In the genomic region with DNA sequence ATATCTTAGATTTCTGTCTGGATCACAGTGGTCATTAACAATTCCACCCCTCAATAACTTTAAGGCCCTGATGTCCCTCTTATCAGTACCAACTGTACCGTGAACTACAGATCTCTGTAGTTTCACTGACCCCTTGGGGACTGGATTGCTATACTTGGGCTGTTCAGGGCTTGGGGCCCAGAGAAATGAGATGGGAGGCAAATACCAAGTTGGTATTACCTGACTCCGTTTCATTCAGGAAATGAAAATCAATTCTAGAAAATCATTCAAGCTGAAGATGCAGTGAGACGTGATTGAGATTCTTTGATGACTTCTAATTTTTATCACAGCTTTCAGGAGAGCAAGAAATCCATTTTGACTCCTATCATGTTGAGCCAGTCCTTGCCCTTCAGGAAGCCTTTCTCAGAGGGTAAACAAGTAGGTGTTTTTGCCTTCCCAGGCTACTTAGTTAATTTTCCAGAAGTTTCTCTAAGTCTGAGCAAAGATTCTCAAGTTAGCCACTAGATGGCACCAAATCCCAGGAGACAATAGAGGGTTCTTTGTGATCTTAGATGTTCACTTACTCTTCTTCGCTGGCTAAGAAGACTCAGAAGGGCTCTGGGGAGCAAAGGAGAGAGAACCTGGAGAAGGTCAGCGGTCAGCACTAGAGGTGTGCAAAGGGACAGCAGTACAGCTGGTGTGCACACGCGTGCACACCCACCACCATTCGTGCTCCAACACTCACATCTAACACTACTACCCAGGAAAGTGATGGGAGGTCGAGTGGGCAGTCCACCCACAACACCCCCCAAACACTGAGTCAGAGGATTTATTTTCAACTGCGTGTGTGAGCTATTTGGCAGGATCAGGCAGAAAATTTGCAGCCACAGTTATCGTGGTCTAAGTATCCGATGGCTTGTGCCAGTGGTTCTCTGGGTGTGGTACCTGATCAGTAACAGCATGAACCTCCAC, we compare ENCODE assay signal across 1 cellular context.
TF ChIP-seq lines count a peak whose summit lies in the region.

No MANE protein-coding gene starts in this region.

TF ChIP-seq in Ishikawa, 13 proteins besides CTCF, POLR2A, EP300 and RAD21 (continued from another document):
- TF ChIP-seq, protein P1, sequence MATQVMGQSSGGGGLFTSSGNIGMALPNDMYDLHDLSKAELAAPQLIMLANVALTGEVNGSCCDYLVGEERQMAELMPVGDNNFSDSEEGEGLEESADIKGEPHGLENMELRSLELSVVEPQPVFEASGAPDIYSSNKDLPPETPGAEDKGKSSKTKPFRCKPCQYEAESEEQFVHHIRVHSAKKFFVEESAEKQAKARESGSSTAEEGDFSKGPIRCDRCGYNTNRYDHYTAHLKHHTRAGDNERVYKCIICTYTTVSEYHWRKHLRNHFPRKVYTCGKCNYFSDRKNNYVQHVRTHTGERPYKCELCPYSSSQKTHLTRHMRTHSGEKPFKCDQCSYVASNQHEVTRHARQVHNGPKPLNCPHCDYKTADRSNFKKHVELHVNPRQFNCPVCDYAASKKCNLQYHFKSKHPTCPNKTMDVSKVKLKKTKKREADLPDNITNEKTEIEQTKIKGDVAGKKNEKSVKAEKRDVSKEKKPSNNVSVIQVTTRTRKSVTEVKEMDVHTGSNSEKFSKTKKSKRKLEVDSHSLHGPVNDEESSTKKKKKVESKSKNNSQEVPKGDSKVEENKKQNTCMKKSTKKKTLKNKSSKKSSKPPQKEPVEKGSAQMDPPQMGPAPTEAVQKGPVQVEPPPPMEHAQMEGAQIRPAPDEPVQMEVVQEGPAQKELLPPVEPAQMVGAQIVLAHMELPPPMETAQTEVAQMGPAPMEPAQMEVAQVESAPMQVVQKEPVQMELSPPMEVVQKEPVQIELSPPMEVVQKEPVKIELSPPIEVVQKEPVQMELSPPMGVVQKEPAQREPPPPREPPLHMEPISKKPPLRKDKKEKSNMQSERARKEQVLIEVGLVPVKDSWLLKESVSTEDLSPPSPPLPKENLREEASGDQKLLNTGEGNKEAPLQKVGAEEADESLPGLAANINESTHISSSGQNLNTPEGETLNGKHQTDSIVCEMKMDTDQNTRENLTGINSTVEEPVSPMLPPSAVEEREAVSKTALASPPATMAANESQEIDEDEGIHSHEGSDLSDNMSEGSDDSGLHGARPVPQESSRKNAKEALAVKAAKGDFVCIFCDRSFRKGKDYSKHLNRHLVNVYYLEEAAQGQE (IDR thresholded peaks at IDR 0.05; ENCODE audit: low read depth), result no peak
- no peak for TF ChIP-seq TCF12 (IDR thresholded peaks at IDR 0.05; ENCODE audit: low read depth)
